1 cellular context compared by ENCODE assay signal in genomic region chr14:104556256-104557021, GRCh38.
TF ChIP-seq lines count a peak whose summit lies in the region.

No MANE protein-coding gene starts in this region.

TF ChIP-seq in GM23338, 12 proteins besides CTCF, POLR2A, EP300 and RAD21:
- TF ChIP-seq REST (IDR thresholded peaks at IDR 0.05; ENCODE audit: unreplicated experiment), result no peak
- TF ChIP-seq EZH2phosphoT487 (IDR thresholded peaks at IDR 0.05; ENCODE audit: unreplicated experiment), result no peak
- no peak for TF ChIP-seq CREB1 (CRISPR knock-in tag; IDR thresholded peaks at IDR 0.05; ENCODE audit: low read depth)
- TF ChIP-seq ETS1 (IDR thresholded peaks at IDR 0.05), result no peak
- TF ChIP-seq STAT1 (IDR thresholded peaks at IDR 0.05; ENCODE audit: unreplicated experiment), result no peak
- TF ChIP-seq ZNF462 (CRISPR knock-in tag; IDR thresholded peaks at IDR 0.05), result no peak
- TF ChIP-seq ZNF114 (CRISPR knock-in tag; IDR thresholded peaks at IDR 0.05), result no peak
- no peak for TF ChIP-seq NANOG (IDR thresholded peaks at IDR 0.05; ENCODE audit: borderline replicate concordance)
- TF ChIP-seq ZNF331 (CRISPR knock-in tag; IDR thresholded peaks at IDR 0.05; ENCODE audit: low read depth), result no peak
- TF ChIP-seq EZH2 (IDR thresholded peaks at IDR 0.05; ENCODE audit: low read depth, unreplicated experiment), result no peak
- TF ChIP-seq POLR2AphosphoS5 (IDR thresholded peaks at IDR 0.05; ENCODE audit: low read depth), result no peak
